ENCODE assay signal across 9 cellular contexts in the genomic region with DNA sequence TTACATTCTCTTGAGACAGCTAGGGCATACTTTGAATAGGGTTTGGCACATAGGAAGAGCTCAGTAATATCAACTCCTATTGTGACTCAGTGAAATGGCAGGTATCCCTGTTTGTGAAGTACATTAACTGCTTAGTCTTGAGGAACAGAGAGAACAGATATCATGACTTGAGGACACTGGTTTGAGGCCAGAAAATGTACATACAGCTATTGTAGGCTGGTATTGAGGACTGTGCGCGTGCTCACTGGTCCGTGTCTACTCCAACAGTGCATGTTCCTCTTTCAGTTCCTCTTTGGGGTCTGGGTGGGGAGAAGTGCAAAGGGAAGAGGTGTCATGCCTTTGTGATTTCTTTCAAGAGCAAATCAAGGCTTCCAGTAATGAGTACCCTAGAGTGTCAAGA. TPM values are rescaled to one million over a fixed set of nuclear protein-coding genes. Genes with fewer than 3 reads are reported as not detected.
DNase-seq lines count a peak whose midpoint lies in the region; ATAC-seq and TF ChIP-seq lines count a peak whose summit lies in the region.
"Had no signal": no experiment of that assay in that cellular context is flagged by ENCODE, and none has a peak within 500 bp of the region (broad histone marks: within the 10 kb centered on the region; RNA-seq: fewer than 3 reads in every experiment).

No MANE protein-coding gene starts in this region.

- ATAC-seq in GM19455 (IDR thresholded peaks at IDR 0.05; ENCODE audit: unreplicated experiment) (peak; percentile 88), HG03439 (IDR thresholded peaks at IDR 0.05; ENCODE audit: unreplicated experiment) (peak; percentile 80), esophagus mucosa (peak; percentile 68), aorta (ENCODE audit: low FRiP score) (peak; percentile 38)

- H3K27ac ChIP-seq in aorta (ENCODE audit: low read depth in 1 of 2, low read length in 2 of 2) (no peak overlapping the region), smooth muscle cell (ENCODE audit: low read depth) (no peak overlapping the region)

- no peak overlapping the region for H2AFZ ChIP-seq in smooth muscle cell (ENCODE audit: low read depth)

- H3K9me3 ChIP-seq in aorta (ENCODE audit: control insufficient read depth, low read length) (peaks cover 8% of the 10 kb centered on the region), smooth muscle cell (replicated peaks; ENCODE audit: low read depth) (no peaks in the 10 kb centered on the region)

- DNase-seq in Ammon's horn (ENCODE audit: low spot score) (peak; percentile 81), aorta (peak in 1 of 2 donors; percentile 75), activated gamma-delta T cell treated with Interleukin-2 at 50 U/mL for 16 hours (no peak), smooth muscle cell (lab: John Stamatoyannopoulos, UW; ENCODE audit: unreplicated experiment) (no peak), NCI-H1105 treated with DMSO at 0.1 percent for 48 hours (lab: John Stamatoyannopoulos, UW) (no peak)

- no peaks in the 10 kb centered on the region for H3K79me2 ChIP-seq in smooth muscle cell (ENCODE audit: low read depth)

- intact Hi-C loops in aorta (cut with DNase I), result no loop called here

- H3K4me3 ChIP-seq in aorta (ENCODE audit: low read length in 2 of 2) (no peak overlapping the region), smooth muscle cell (no peak overlapping the region)

- H3K4me2 ChIP-seq in smooth muscle cell, result no peak overlapping the region

- 96 to 98% methylated on average over 3 of the region's 3 CpGs for WGBS in aorta, 2 donors
- 97% methylated on average over 3 of the region's 3 CpGs for WGBS in smooth muscle cell (ENCODE audit: low lambda C conversion rate)

- no peak overlapping the region for H3K9ac ChIP-seq in smooth muscle cell (ENCODE audit: low read depth)

- no peaks in the 10 kb centered on the region for H3K27me3 ChIP-seq in aorta (ENCODE audit: control insufficient read depth in 1 of 2, insufficient read depth in 2 of 2, low read length in 1 of 2)
- H3K27me3 ChIP-seq in smooth muscle cell (ENCODE audit: low read depth), result no peaks in the 10 kb centered on the region

- TF ChIP-seq CTCF in smooth muscle cell (IDR thresholded peaks at IDR 0.05; ENCODE audit: borderline replicate concordance, insufficient read depth, poor library complexity, severe bottlenecking), result no peak

- H3F3A ChIP-seq in smooth muscle cell (ENCODE audit: low read depth), result no peaks in the 10 kb centered on the region

- no peaks in the 10 kb centered on the region for H4K20me1 ChIP-seq in smooth muscle cell (ENCODE audit: low read depth)

- H3K4me1 ChIP-seq in aorta (ENCODE audit: control insufficient read depth in 1 of 2, insufficient read depth in 2 of 2, low read length in 2 of 2) (no peaks in the 10 kb centered on the region), smooth muscle cell (ENCODE audit: low read depth) (no peaks in the 10 kb centered on the region)

- H3K36me3 ChIP-seq in aorta (ENCODE audit: control insufficient read depth in 1 of 2, insufficient read depth in 2 of 2, low read length in 1 of 2) (no peaks in the 10 kb centered on the region), smooth muscle cell (ENCODE audit: low read depth) (no peaks in the 10 kb centered on the region)

RNA-seq across cellular contexts. Expression of gene TBC1D9, which starts 34.6 kb away (rescaled TPM):
- total RNA-seq in esophagus mucosa (11.5 TPM), aorta (10 to 100 TPM; 18.5 to 28.8 TPM), smooth muscle cell (31.0 and 39.5 TPM in 2 replicates)
- polyA plus RNA-seq in aorta (1 to 10 TPM; 4.7 to 8.5 TPM), smooth muscle cell (9.1 and 13.2 TPM in 2 replicates)
- total RNA-seq: T-helper 2 cell treated with Interferon-gamma antibody and Interleukin-4, amounts not matched to agents 100 ng/mL and 5 ng/mL, for 36 hours had no signal

Comparison
In these comparisons a context has a peak if more than half of its experiments do, and no peak if none do; other contexts are left out.
1. ATAC-seq: peak in every context shown above with its lines; median percentile 88 in GM19455; 80 in HG03439; 68 in esophagus mucosa; 38 in aorta.